ENCODE assay signal across 18 cellular contexts in genomic region chr5:1195439-1195838, GRCh38. TPM values are rescaled to one million over a fixed set of nuclear protein-coding genes. Genes with fewer than 3 reads are reported as not detected.
DNase-seq lines count a peak whose midpoint lies in the region; ATAC-seq and TF ChIP-seq lines count a peak whose summit lies in the region.
"Had no signal": no experiment of that assay in that cellular context is flagged by ENCODE, and none has a peak within 500 bp of the region (broad histone marks: within the 10 kb centered on the region; RNA-seq: fewer than 3 reads in every experiment).

No MANE protein-coding gene starts in this region.

- no peak overlapping the region for H3K27ac ChIP-seq in spleen
- H3K27ac ChIP-seq: A549, C4-2B had no signal

- TF ChIP-seq CTCF in chondrocyte (IDR thresholded peaks at IDR 0.05) (no peak), spleen (IDR thresholded peaks at IDR 0.05 in 8 of 11, conservative IDR thresholded peaks at IDR 0.05 in 3 of 11) (no peak)

- no peak overlapping the region for H3K4me3 ChIP-seq in spleen
- H3K4me3 ChIP-seq: A549, HAP-1 had no signal

- no peak overlapping the region for H3K4me3 Mint-ChIP-seq in stimulated activated naive CD8-positive, alpha-beta T cell treated with anti-CD3 and anti-CD28 coated beads, Interleukin-15, amount 100 ng/mL, for 72 hours
- no peak overlapping the region for H3K4me3 Mint-ChIP-seq in chondrocyte (ENCODE audit: unreplicated experiment)
- H3K4me3 Mint-ChIP-seq: CD8-positive, alpha-beta T cell had no signal

- no peaks in the 10 kb centered on the region for H3K36me3 ChIP-seq in spleen
- H3K36me3 ChIP-seq: BE2C, HAP-1 had no signal

- 83 to 93% (median 87%) methylated on average over 3 to 5 of the region's 5 CpGs for WGBS in spleen, 5 donors

- peaks cover 0 to 67% (median 0%) of the 10 kb centered on the region in 7 donors for H3K27me3 ChIP-seq in spleen (replicated peaks in 1 of 7)
- H3K27me3 ChIP-seq: BE2C had no signal

- H3K9me3 Mint-ChIP-seq in stimulated activated naive CD8-positive, alpha-beta T cell treated with anti-CD3 and anti-CD28 coated beads, Interleukin-15, amount 100 ng/mL, for 72 hours = no peaks in the 10 kb centered on the region
- H3K9me3 Mint-ChIP-seq in chondrocyte (ENCODE audit: low read depth) = no peaks in the 10 kb centered on the region
- H3K9me3 Mint-ChIP-seq: CD8-positive, alpha-beta T cell had no signal

- DNase-seq in stimulated activated naive CD8-positive, alpha-beta T cell treated with anti-CD3 and anti-CD28 coated beads, Interleukin-15, amount 100 ng/mL, for 72 hours = no peak
- no peak for DNase-seq in stimulated activated naive CD8-positive, alpha-beta T cell treated with anti-CD3 and anti-CD28 coated beads, Interleukin-15, Interleukin-2, amounts not matched to agents 100 U/mL and 50 U/mL, for 24 hours
- DNase-seq in chondrocyte (ENCODE audit: low spot score) (peak; percentile 53), mesenteric fat pad (ENCODE audit: low spot score) (peak; percentile 71), spleen (no peak), NCI-H1048 (lab: John Stamatoyannopoulos, UW) (no peak)
- DNase-seq: BE2C; CD8-positive, alpha-beta T cell; COR-L47; DND-41; GDM1 had no signal

- H3K36me3 Mint-ChIP-seq in chondrocyte (ENCODE audit: low read depth) = no peaks in the 10 kb centered on the region
- H3K36me3 Mint-ChIP-seq: CD8-positive, alpha-beta T cell had no signal

- intact Hi-C loops in spleen (cut with DNase I; ENCODE audit: low total_unique reads) = no loop called here

- no peak for TF ChIP-seq POLR2A in spleen (IDR thresholded peaks at IDR 0.05)

- peaks cover 8% of the 10 kb centered on the region for H3K27me3 Mint-ChIP-seq in stimulated activated naive CD8-positive, alpha-beta T cell treated with anti-CD3 and anti-CD28 coated beads, Interleukin-15, amount 100 ng/mL, for 72 hours
- peaks cover 28% of the 10 kb centered on the region for H3K27me3 Mint-ChIP-seq in chondrocyte (ENCODE audit: low read depth)

- no peaks in the 10 kb centered on the region for H3K4me1 ChIP-seq in spleen
- H3K4me1 ChIP-seq: A549, HAP-1 had no signal

- peak; percentile 37 for ATAC-seq in stimulated activated naive CD8-positive, alpha-beta T cell treated with anti-CD3 and anti-CD28 coated beads, Interleukin-15, amount 100 ng/mL, for 72 hours
- no peak for ATAC-seq in stimulated activated naive CD8-positive, alpha-beta T cell treated with anti-CD3 and anti-CD28 coated beads, Interleukin-15, Interleukin-2, amounts not matched to agents 100 U/mL and 50 U/mL, for 24 hours
- ATAC-seq in GM19455 (IDR thresholded peaks at IDR 0.05; ENCODE audit: unreplicated experiment) = no peak
- ATAC-seq: A549; CD8-positive, alpha-beta T cell had no signal

- no peaks in the 10 kb centered on the region for H3K9me3 ChIP-seq in spleen
- H3K9me3 ChIP-seq: A549, BE2C, HAP-1 had no signal

- H3K27ac Mint-ChIP-seq in stimulated activated naive CD8-positive, alpha-beta T cell treated with anti-CD3 and anti-CD28 coated beads, Interleukin-15, amount 100 ng/mL, for 72 hours = no peak overlapping the region
- H3K27ac Mint-ChIP-seq in chondrocyte (ENCODE audit: unreplicated experiment) = no peak overlapping the region
- H3K27ac Mint-ChIP-seq: CD8-positive, alpha-beta T cell had no signal

- H3K4me1 Mint-ChIP-seq in stimulated activated naive CD8-positive, alpha-beta T cell treated with anti-CD3 and anti-CD28 coated beads, Interleukin-15, amount 100 ng/mL, for 72 hours = no peaks in the 10 kb centered on the region
- H3K4me1 Mint-ChIP-seq in chondrocyte (ENCODE audit: low read depth) = no peaks in the 10 kb centered on the region

RNA-seq across cellular contexts. Expression of gene SLC6A19, which starts 6.0 kb away (rescaled TPM):
- total RNA-seq in chondrocyte (not detected in 3 replicates), mesenteric fat pad (0.32 TPM), spleen (under 1 TPM in 1 of 7 donors, not detected in 6; 0.50 TPM)
- under 1 TPM in 1 of 3 donors, not detected in 2; under 0.01 TPM for polyA plus RNA-seq in spleen
- total RNA-seq: CD8-positive, alpha-beta T cell; H1; HT-29 had no signal
- polyA plus RNA-seq: AG04450 had no signal

RNA-seq across cellular contexts. Expression of gene SLC6A18, which starts 29.7 kb away (rescaled TPM):
- total RNA-seq in chondrocyte = not detected in 3 replicates
- total RNA-seq in mesenteric fat pad = not detected
- not detected for total RNA-seq in spleen
- not detected for polyA plus RNA-seq in spleen
- total RNA-seq: CD8-positive, alpha-beta T cell; H1; HT-29 had no signal
- polyA plus RNA-seq: A549, AG04450, H1 had no signal

Comparison
In these comparisons a context has a peak if more than half of its experiments do, and no peak if none do; other contexts are left out.
1. DNase-seq: peak in chondrocyte (single experiment) and mesenteric fat pad (single experiment); none in stimulated activated naive CD8-positive, alpha-beta T cell treated with anti-CD3 and anti-CD28 coated beads, Interleukin-15, amount 100 ng/mL, for 72 hours (0 of 2), stimulated activated naive CD8-positive, alpha-beta T cell treated with anti-CD3 and anti-CD28 coated beads, Interleukin-15, Interleukin-2, amounts not matched to agents 100 U/mL and 50 U/mL, for 24 hours (single experiment), spleen (single experiment) and NCI-H1048 (single experiment).